20 cellular contexts compared by ENCODE assay signal in genomic region chr3:122918576-122919290, GRCh38.
DNase-seq lines count a peak whose midpoint lies in the region; ATAC-seq, FAIRE-seq and TF ChIP-seq lines count a peak whose summit lies in the region.
"Had no signal": no experiment of that assay in that cellular context is flagged by ENCODE, and none has a peak within 500 bp of the region (broad histone marks: within the 10 kb centered on the region; RNA-seq: fewer than 3 reads in every experiment).

No MANE protein-coding gene starts in this region.

- TF ChIP-seq POLR2A in GM12878 (IDR thresholded peaks at IDR 0.05; ENCODE audit: low read depth, low read length): no peak

- H3K79me2 ChIP-seq in GM12878 (ENCODE audit: control insufficient read depth, insufficient read depth, low read length): no peaks in the 10 kb centered on the region

- H3K4me1 ChIP-seq in HEK293 (ENCODE audit: control insufficient read depth, insufficient read depth, low read length) (no peaks in the 10 kb centered on the region), GM12878 (ENCODE audit: control insufficient read depth, insufficient read depth, low read length) (peaks cover 2% of the 10 kb centered on the region; the same call in 1 of the 2 replicates)
- H3K4me1 ChIP-seq: uterus had no signal

- POLR2A ChIA-PET in HEK293 (lab: Yijun Ruan, JAX): no interaction called here
- POLR2A ChIA-PET in GM12878 (lab: Charles Lee): no interaction called here

- intact Hi-C loops in GM12878 (cut with micrococcal nuclease; ENCODE audit: unreplicated experiment): no loop called here

- no peak overlapping the region for H3K9ac ChIP-seq in GM12878 (ENCODE audit: control insufficient read depth, insufficient read depth, low read length)

- H3K9me3 ChIP-seq in HEK293 (ENCODE audit: control insufficient read depth, insufficient read depth, low read depth, low read length): no peaks in the 10 kb centered on the region
- H3K9me3 ChIP-seq in GM12878 (replicated peaks; ENCODE audit: control insufficient read depth, insufficient read depth, low read length): no peaks in the 10 kb centered on the region
- H3K9me3 ChIP-seq: uterus had no signal

- FAIRE-seq in GM12878 (lab: Jason Lieb, UNC): no peak

- RAD21 ChIA-PET in GM12878 (lab: Charles Lee; ENCODE audit: unreplicated experiment): interaction anchor here (0.7 kb wide), 1 partner anchor 774 kb away, joined by 3 read pairs; no protein-coding TSS in a partner anchor

- no peaks in the 10 kb centered on the region for H3K36me3 ChIP-seq in HEK293 (ENCODE audit: control insufficient read depth in 2 of 2, insufficient read depth in 1 of 2, low read length in 2 of 2)
- H3K36me3 ChIP-seq in GM12878 (ENCODE audit: control insufficient read depth in 2 of 2, insufficient read depth in 2 of 2, low read length in 1 of 2): no peaks in the 10 kb centered on the region
- H3K36me3 ChIP-seq in kidney epithelial cell (ENCODE audit: control insufficient read depth, insufficient read depth, low read length): no peaks in the 10 kb centered on the region
- H3K36me3 ChIP-seq: uterus had no signal

- SMC1A ChIA-PET in GM12878 (lab: Charles Lee; ENCODE audit: uncharacterized antibody, unreplicated experiment): no interaction called here

- no peak for ATAC-seq in GM12878
- ATAC-seq in HG02840 (IDR thresholded peaks at IDR 0.05; ENCODE audit: low FRiP score, unreplicated experiment): no peak
- ATAC-seq: naive thymus-derived CD8-positive, alpha-beta T cell; right cardiac atrium; stimulated activated memory B cell treated with anti-CD40 and anti-IgM and Interleukin-4, amounts not matched to agents 10 μg/mL and 1 μg/mL and 100 μg/mL, for 72 hours had no signal

- no peaks in the 10 kb centered on the region for H4K20me1 ChIP-seq in GM12878 (ENCODE audit: control insufficient read depth, insufficient read depth)

- no peak for TF ChIP-seq CTCF in HEK293 (tag by site-specific recombination; IDR thresholded peaks at IDR 0.05)
- no peak for TF ChIP-seq CTCF in GM12878 (IDR thresholded peaks at IDR 0.05 in 2 of 3, conservative IDR thresholded peaks at IDR 0.05 in 1 of 3; ENCODE audit: control insufficient read depth in 2 of 3, extremely low read depth in 1 of 3, insufficient read depth in 1 of 3, low read depth in 3 of 3, low read length in 3 of 3)
- no peak for TF ChIP-seq CTCF in kidney epithelial cell (IDR thresholded peaks at IDR 0.05; ENCODE audit: insufficient read depth, low read length, poor library complexity, severe bottlenecking)

- in situ Hi-C loops in GM12878 (cut with MboI): no loop called here

- no peak for TF ChIP-seq EP300 in GM12878 (IDR thresholded peaks at IDR 0.05; ENCODE audit: borderline replicate concordance in 1 of 2, control insufficient read depth in 1 of 2, low read depth in 2 of 2, low read length in 2 of 2)

- H3K27ac ChIP-seq in HEK293 (ENCODE audit: extremely low read depth, low read depth, low read length) (no peak overlapping the region), GM12878 (ENCODE audit: control insufficient read depth, insufficient read depth) (no peak overlapping the region)
- H3K27ac ChIP-seq: epithelial cell of prostate, uterus had no signal

- H3K27me3 ChIP-seq in GM12878 (replicated peaks in 1 of 2; ENCODE audit: control insufficient read depth in 2 of 2, insufficient read depth in 2 of 2, low read length in 1 of 2) (peaks cover 5 to 6% of the 10 kb centered on the region in 2 experiments; a peak in 3 of 4 replicates), kidney epithelial cell (ENCODE audit: control insufficient read depth, insufficient read depth, low read length) (peaks cover 40% of the 10 kb centered on the region)
- H3K27me3 ChIP-seq: uterus had no signal

- H3K4me2 ChIP-seq in GM12878 (ENCODE audit: control insufficient read depth, insufficient read depth): no peak overlapping the region

- no peak overlapping the region for H3K4me3 ChIP-seq in HEK293 (ENCODE audit: low read depth, low read length)
- no peak overlapping the region for H3K4me3 ChIP-seq in GM12878
- no peak overlapping the region for H3K4me3 ChIP-seq in kidney epithelial cell (ENCODE audit: low read depth, low read length)
- H3K4me3 ChIP-seq: uterus had no signal

- no TSS peak for BruUV-seq in GM12878 (replicated peaks; lab: Mats Ljungman, UMichigan)

- H2AFZ ChIP-seq in GM12878 (ENCODE audit: control insufficient read depth, low read depth, low read length): no peak overlapping the region

- TF ChIP-seq RAD21 in GM12878 (IDR thresholded peaks at IDR 0.05; ENCODE audit: insufficient read depth, low read depth, low read length): no peak

- CTCF ChIA-PET in HEK293 (lab: Yijun Ruan, JAX) (interaction anchor here (0.8 kb wide), 1 partner anchor 456 kb away, joined by 3 read pairs; no protein-coding TSS in a partner anchor), GM12878 (lab: Yijun Ruan, JAX) (no interaction called here)

- 8% methylated on average over 4 of the region's 5 CpGs for WGBS in GM12878 (ENCODE audit: insufficient coverage, insufficient replicate concordance, low lambda C conversion rate, missing lambda C conversion rate)

- peak; percentile 18 for DNase-seq in 8988T
- DNase-seq in GM12878 (ENCODE audit: low read depth, low spot score): no peak
- peak; percentile 7 for DNase-seq in kidney epithelial cell (ENCODE audit: low read depth)
- DNase-seq in NCI-H748 (lab: John Stamatoyannopoulos, UW; ENCODE audit: unreplicated experiment): no peak
- DNase-seq in NCI-H2171 (lab: John Stamatoyannopoulos, UW): no peak
- no peak for DNase-seq in NCI-H128 (lab: John Stamatoyannopoulos, UW; ENCODE audit: unreplicated experiment)
- DNase-seq: activated CD8-positive, alpha-beta memory T cell treated with anti-CD3 and anti-CD28 coated beads, Interleukin-2, amount 50 U/mL, for 48 hours; activated naive CD8-positive, alpha-beta T cell treated with anti-CD3 and anti-CD28 coated beads for 36 hours; KBM-7; naive thymus-derived CD8-positive, alpha-beta T cell; NCI-H1436 treated with DMSO at 0.1 percent for 48 hours; NCI-H524 treated with DMSO at 0.1 percent for 48 hours; right cardiac atrium; stimulated activated CD4-positive, alpha-beta T cell treated with anti-CD3 and anti-CD28 coated beads, Interleukin-4, amount 100 ng/mL, for 4 hours; T-helper 1 cell; uterus had no signal

TF ChIP-seq in HEK293, 187 proteins besides CTCF, POLR2A, EP300 and RAD21:
- no peak for TF ChIP-seq ZNF580 (tag by site-specific recombination; IDR thresholded peaks at IDR 0.05)
- TF ChIP-seq REST (tag by site-specific recombination; IDR thresholded peaks at IDR 0.05): peak; percentile 92

TF ChIP-seq in GM12878, 131 proteins besides CTCF, POLR2A, EP300 and RAD21:
- no peak for TF ChIP-seq PML (IDR thresholded peaks at IDR 0.05; ENCODE audit: low read length)
- no peak for TF ChIP-seq SMC3 (IDR thresholded peaks at IDR 0.05; ENCODE audit: borderline replicate concordance, low read length)
- TF ChIP-seq REST (IDR thresholded peaks at IDR 0.05; ENCODE audit: low read depth, low read length): peak; percentile 73; the same call in 1 of the 2 replicates

Comparison
In these comparisons a context has a peak if more than half of its experiments do, and no peak if none do; other contexts are left out.
1. DNase-seq: peak in 8988T (single experiment) and kidney epithelial cell (single experiment); none in GM12878 (single experiment), NCI-H748 (single experiment), NCI-H2171 (single experiment) and NCI-H128 (single experiment).